8 cellular contexts compared by ENCODE assay signal in the genomic region with DNA sequence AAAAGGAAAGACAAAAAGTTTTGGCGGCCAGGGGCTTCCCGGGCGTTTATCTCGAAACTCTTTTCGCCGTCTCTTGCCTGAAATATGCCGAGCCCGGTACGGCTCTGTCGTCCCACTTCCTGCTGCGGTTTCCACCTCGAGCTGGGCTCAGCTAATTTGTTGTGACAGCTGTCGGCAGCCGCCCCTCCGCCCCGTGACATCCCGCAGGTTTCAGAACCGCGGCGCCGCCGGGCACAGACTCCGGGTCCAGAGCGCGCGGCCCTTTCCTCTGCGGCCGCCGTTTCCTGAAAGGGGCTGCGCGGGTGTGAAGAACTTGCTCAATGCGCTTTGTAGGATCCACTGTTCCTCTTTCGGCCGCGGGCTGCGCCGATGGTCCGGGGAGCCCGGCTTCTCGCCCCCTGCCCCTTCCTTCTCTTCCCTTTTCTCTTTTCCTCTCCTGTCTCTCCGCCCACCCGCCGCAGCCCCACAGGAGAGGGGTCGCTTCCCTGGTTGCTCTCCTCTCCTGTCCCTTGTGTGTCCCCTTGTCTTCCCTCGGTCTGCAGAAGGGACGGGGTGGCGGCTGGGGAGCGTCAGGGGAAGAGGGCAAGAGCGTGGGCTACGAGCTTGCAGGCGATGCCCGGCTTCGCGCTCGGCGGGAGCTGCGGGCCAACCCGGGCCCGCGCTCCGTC. TPM values are rescaled to one million over a fixed set of nuclear protein-coding genes. Genes with fewer than 3 reads are reported as not detected.
DNase-seq lines count a peak whose midpoint lies in the region; ATAC-seq and FAIRE-seq lines count a peak whose summit lies in the region.

No MANE protein-coding gene starts in this region.

- peaks cover 58% of the 10 kb centered on the region for H3K4me1 Mint-ChIP-seq in activated CD4-positive, alpha-beta memory T cell treated with anti-CD3 and anti-CD28 coated beads for 36 hours (ENCODE audit: low read depth)

- WGBS in mesodermal cell (ENCODE audit: insufficient coverage in 2 of 2), 2 experiments, result 0% methylated on average over 54 to 59 of the region's 61 CpGs

- POLR2A ChIA-PET in activated CD4-positive, alpha-beta memory T cell treated with anti-CD3 and anti-CD28 coated beads for 36 hours (lab: Charles Lee), result interaction anchor here (0.7 to 8.8 kb wide), 16 partner anchors 8 to 395 kb away, joined by 3 to 240 read pairs (median 4); partner anchors contain the start of genes NCAPH and SNRNP200

- H3K9me3 ChIP-seq in mesodermal cell (ENCODE audit: control insufficient read depth, low read length), result no peaks in the 10 kb centered on the region

- CTCF ChIA-PET in activated CD4-positive, alpha-beta memory T cell treated with anti-CD3 and anti-CD28 coated beads for 36 hours (lab: Charles Lee), result interaction anchor here (1.0 to 6.5 kb wide), 6 partner anchors 9 to 130 kb away, joined by 3 to 74 read pairs (median 17); no protein-coding TSS in a partner anchor

- peaks cover 51% of the 10 kb centered on the region for H3K36me3 Mint-ChIP-seq in activated CD4-positive, alpha-beta memory T cell treated with anti-CD3 and anti-CD28 coated beads for 36 hours

- no peaks in the 10 kb centered on the region for H3K36me3 ChIP-seq in mesodermal cell (ENCODE audit: control insufficient read depth, insufficient read depth, low read length)

- peak overlapping the region; percentile 75 for H3K4me3 ChIP-seq in mesodermal cell (ENCODE audit: extremely low read depth, insufficient read depth, low read length, poor library complexity, severe bottlenecking)

- intact Hi-C loops in activated CD4-positive, alpha-beta memory T cell treated with anti-CD3 and anti-CD28 coated beads for 36 hours (cut with micrococcal nuclease), result loop anchor here (2.0 to 5.0 kb wide), 6 partner anchors 100 to 390 kb away; partner anchors contain the start of genes CIAO1, KANSL3, STARD7 and TMEM127

- no peaks in the 10 kb centered on the region for H3K27me3 Mint-ChIP-seq in activated CD4-positive, alpha-beta memory T cell treated with anti-CD3 and anti-CD28 coated beads for 36 hours

- H3K27ac Mint-ChIP-seq in activated CD4-positive, alpha-beta memory T cell treated with anti-CD3 and anti-CD28 coated beads for 36 hours, result peak overlapping the region; percentile 98

- peak; percentile 57 for DNase-seq in GM18507 (ENCODE audit: extremely low spot score, insufficient read length, low read depth)
- peak; percentile 44 for DNase-seq in NCI-H2227 (lab: John Stamatoyannopoulos, UW; ENCODE audit: unreplicated experiment)
- peak; percentile 94 for DNase-seq in activated CD4-positive, alpha-beta memory T cell treated with anti-CD3 and anti-CD28 coated beads for 36 hours
- peak; percentile 89 for DNase-seq in effector CD4-positive, alpha-beta T cell
- peak; percentile 79 to 82 for DNase-seq in stimulated activated CD8-positive, alpha-beta memory T cell treated with anti-CD3 and anti-CD28 coated beads, Interleukin-2, amount 100 ng/mL, for 48 hours (ENCODE audit: low read depth in 2 of 2)
- DNase-seq in OCI-M2 (lab: John Stamatoyannopoulos, UW; ENCODE audit: unreplicated experiment), result no peak

- H3K4me1 ChIP-seq in mesodermal cell (ENCODE audit: control insufficient read depth, insufficient read depth, low read length, poor library complexity, severe bottlenecking), result peaks cover 37% of the 10 kb centered on the region

- peak overlapping the region; percentile 95 for H3K4me3 Mint-ChIP-seq in activated CD4-positive, alpha-beta memory T cell treated with anti-CD3 and anti-CD28 coated beads for 36 hours

- peak; percentile 48 for ATAC-seq in HG02763 (IDR thresholded peaks at IDR 0.05; ENCODE audit: unreplicated experiment)

- FAIRE-seq in GM18507 (lab: Jason Lieb, UNC), result peak; percentile 87

- no peaks in the 10 kb centered on the region for H3K9me3 Mint-ChIP-seq in activated CD4-positive, alpha-beta memory T cell treated with anti-CD3 and anti-CD28 coated beads for 36 hours

- peak overlapping the region; percentile 23 for H3K27ac ChIP-seq in mesodermal cell (ENCODE audit: low read depth, low read length, severe bottlenecking)

RNA-seq across cellular contexts. Expression of gene ARID5A, which starts 0.6 kb away (rescaled TPM):
- 100 to 1,000 TPM; 260 to 266 TPM for total RNA-seq in activated CD4-positive, alpha-beta memory T cell treated with anti-CD3 and anti-CD28 coated beads for 36 hours
- 7.7 TPM for polyA plus RNA-seq in mesodermal cell (2013, experiment 1 of 2)
- 5.0 TPM for polyA plus RNA-seq in mesodermal cell (2013, experiment 2 of 2)

RNA-seq across cellular contexts. Expression of gene NEURL3, which starts 32.0 kb away (rescaled TPM):
- total RNA-seq in activated CD4-positive, alpha-beta memory T cell treated with anti-CD3 and anti-CD28 coated beads for 36 hours, result 1 to 10 TPM in 1 of 2 experiments, under 1 TPM in 1; 0.87 to 1.1 TPM
- polyA plus RNA-seq in mesodermal cell (2013, experiment 1 of 2), result not detected
- not detected for polyA plus RNA-seq in mesodermal cell (2013, experiment 2 of 2)
